Comparison of ENCODE assay signal across 8 cellular contexts in the genomic region with DNA sequence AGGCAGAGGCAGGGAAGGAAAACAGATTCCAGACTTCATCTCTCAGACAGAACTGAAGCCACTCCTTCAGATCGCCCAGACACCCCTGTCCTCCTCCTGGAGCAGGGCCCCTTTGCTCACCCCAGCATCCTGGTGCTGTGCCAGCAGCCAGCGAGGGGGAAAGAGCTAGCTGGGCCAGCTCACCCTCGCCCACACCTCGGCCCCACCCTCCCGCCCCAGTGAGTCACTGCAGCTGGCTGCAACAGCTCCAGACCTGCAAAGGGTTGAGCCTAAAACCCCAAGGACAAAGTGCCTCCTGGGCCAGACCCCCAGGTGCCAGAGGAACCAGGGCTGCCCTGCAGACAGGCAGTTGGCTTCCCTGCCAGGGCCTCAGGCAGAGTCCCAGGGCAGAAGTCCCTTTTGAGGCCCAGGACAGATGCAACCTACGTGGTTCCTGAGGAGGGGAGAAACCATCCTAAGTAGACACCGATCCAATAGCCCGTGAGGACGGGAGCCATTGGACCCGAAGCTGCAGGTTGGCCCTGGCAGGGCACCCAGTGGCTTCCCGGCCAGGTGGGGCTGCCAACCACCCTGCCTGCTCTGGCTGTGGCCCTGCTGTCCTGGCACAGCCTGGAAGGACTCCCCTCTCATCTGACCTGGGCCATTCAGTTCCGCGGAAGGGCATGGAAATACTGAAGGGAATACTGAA. TPM values are rescaled to one million over a fixed set of nuclear protein-coding genes. Genes with fewer than 3 reads are reported as not detected.
A peak's percentile ranks its signal among the peaks of the same experiment; 100 is the strongest.
DNase-seq lines count a peak whose midpoint lies in the region; ATAC-seq and TF ChIP-seq lines count a peak whose summit lies in the region.

No MANE protein-coding gene starts in this region.

- TF ChIP-seq POLR2A in tibial nerve (IDR thresholded peaks at IDR 0.05), result no peak

- H3K36me3 ChIP-seq in mammary epithelial cell (ENCODE audit: insufficient read depth, low read length) (peaks cover 10% of the 10 kb centered on the region), tibial nerve (peaks cover 7 to 24% (median 12%) of the 10 kb centered on the region in 3 donors)

- no peaks in the 10 kb centered on the region for H3K9me3 ChIP-seq in mammary epithelial cell (replicated peaks; ENCODE audit: insufficient read depth, low read length)
- no peaks in the 10 kb centered on the region for H3K9me3 ChIP-seq in tibial nerve

- dilution Hi-C loops in mammary epithelial cell (cut with HindIII; ENCODE audit: low sequenced_read_pairs), result no loop called here

- TF ChIP-seq CTCF in mammary epithelial cell (conservative IDR thresholded peaks at IDR 0.05 in 1 of 2, IDR thresholded peaks at IDR 0.05 in 1 of 2; ENCODE audit: extremely low read depth in 1 of 2, insufficient read depth in 1 of 2, low read depth in 1 of 2, low read length in 2 of 2) (no peak), tibial nerve (IDR thresholded peaks at IDR 0.05) (no peak)

- H2AFZ ChIP-seq in mammary epithelial cell (ENCODE audit: low read depth, low read length), result no peak overlapping the region

- H3K4me3 Mint-ChIP-seq in T-cell, result peak overlapping the region; percentile 47 to 63 (median 51)

- peak; percentile 76 for DNase-seq in activated naive CD4-positive, alpha-beta T cell treated with Interleukin-2 at 50 U/mL for 16 hours
- DNase-seq in activated naive CD4-positive, alpha-beta T cell (lab: John Stamatoyannopoulos, UW), result no peak
- DNase-seq in T-cell (peak in 5 of 34 experiments; percentile 17 to 57 (median 48)), mammary epithelial cell (peak; percentile 86), lung microvascular endothelial cell (ENCODE audit: low read depth in 2 of 2) (peak; percentile 46 to 75), tibial nerve (ENCODE audit: low spot score in 2 of 2) (no peak), NCI-H1694 (lab: John Stamatoyannopoulos, UW) (no peak), NCI-H1436 treated with DMSO at 0.1 percent for 48 hours (lab: John Stamatoyannopoulos, UW) (no peak)

- H3K9ac ChIP-seq in mammary epithelial cell (ENCODE audit: insufficient read depth, low read length), result peak overlapping the region; percentile 34

- H3K27ac ChIP-seq in mammary epithelial cell (ENCODE audit: insufficient read depth, low read depth, low read length) (peak overlapping the region; percentile 58), tibial nerve (peak overlapping the region; percentile 97 to 98 (median 98))

- TF ChIP-seq EP300 in tibial nerve (IDR thresholded peaks at IDR 0.05), result peak in 1 of 2 donors; percentile 6

- peak in 3 of 4 experiments; percentile 11 to 45 (median 37) for ATAC-seq in T-cell (replicated peaks in 1 of 4)

- 2% methylated on average over 8 of the region's 13 CpGs for WGBS in mammary epithelial cell (ENCODE audit: low coverage, missing lambda C conversion rate)
- 10% methylated on average over 6 to 11 of the region's 13 CpGs for WGBS in tibial nerve, 2 donors

- peak overlapping the region; percentile 96 for H3K4me2 ChIP-seq in mammary epithelial cell (ENCODE audit: insufficient read depth, low read depth, low read length)

- no peaks in the 10 kb centered on the region for H3K27me3 Mint-ChIP-seq in T-cell

- H3K4me1 ChIP-seq in mammary epithelial cell (ENCODE audit: insufficient read depth, low read length) (peaks cover 54% of the 10 kb centered on the region), tibial nerve (peaks cover 0 to 83% (median 79%) of the 10 kb centered on the region in 4 donors)

- H3K4me3 ChIP-seq in mammary epithelial cell (replicated peaks in 1 of 3; ENCODE audit: insufficient read depth in 1 of 3, low read depth in 2 of 3, low read length in 3 of 3), result peak overlapping the region in 2 of 3 experiments; percentile 25 to 37
- H3K4me3 ChIP-seq in tibial nerve, result peak overlapping the region; percentile 13 to 81 (median 54)

- H4K20me1 ChIP-seq in mammary epithelial cell (ENCODE audit: insufficient read depth, low read length), result peaks cover 40% of the 10 kb centered on the region

- peaks cover 21% of the 10 kb centered on the region for H3K36me3 Mint-ChIP-seq in T-cell

- peaks cover 100% of the 10 kb centered on the region for H3K79me2 ChIP-seq in mammary epithelial cell (ENCODE audit: insufficient read depth, low read length)

- H3K4me1 Mint-ChIP-seq in T-cell, result peaks cover 50 to 79% (median 66%) of the 10 kb centered on the region in 3 donors

- POLR2A ChIA-PET in T-cell (lab: Charles Lee), result interaction anchor here (0.6 to 2.1 kb wide), 6 partner anchors 13 to 302 kb away, joined by 3 to 17 read pairs (median 4); partner anchors contain the start of gene EEF1G (in 1 of the 2)

- intact Hi-C loops in mammary epithelial cell (cut with micrococcal nuclease), result no loop called here

- no peaks in the 10 kb centered on the region for H3K9me3 Mint-ChIP-seq in T-cell

- H3K27me3 ChIP-seq in mammary epithelial cell (ENCODE audit: insufficient read depth, low read length), result no peaks in the 10 kb centered on the region
- H3K27me3 ChIP-seq in tibial nerve, result no peaks in the 10 kb centered on the region

- in situ Hi-C loops in mammary epithelial cell (cut with MboI; ENCODE audit: low sequenced_read_pairs in 2 of 2), result loop anchor here in 1 of 2 donors (5.0 kb wide), 1 partner anchor 97 kb away; no protein-coding TSS in a partner anchor

- H3K27ac Mint-ChIP-seq in T-cell, result peak overlapping the region; percentile 82 to 89

- BruUV-seq in mammary epithelial cell (replicated peaks; lab: Mats Ljungman, UMichigan), result no TSS peak

- CTCF ChIA-PET in T-cell (lab: Charles Lee) (interaction anchor here in 1 of 2 donors (0.6 to 2.2 kb wide), 6 partner anchors 13 to 327 kb away, joined by 3 to 12 read pairs (median 4); no protein-coding TSS in a partner anchor), mammary epithelial cell (lab: Charles Lee; ENCODE audit: low non-redundant PET) (interaction anchor here (0.6 to 0.7 kb wide), 3 partner anchors 21 to 114 kb away, joined by 3 to 4 read pairs (median 3); no protein-coding TSS in a partner anchor)

RNA-seq across cellular contexts. Expression of gene AHNAK, which starts 7.2 kb away (rescaled TPM):
- total RNA-seq in T-cell (100 to 1,000 TPM; 267 to 636 (median 395) TPM), mammary epithelial cell (100 to 1,000 TPM; 494 to 702 TPM), lung microvascular endothelial cell (214 and 215 TPM in 2 replicates), tibial nerve (1,000 to 10,000 TPM; 1,417 to 3,061 (median 2,562) TPM)
- polyA plus RNA-seq in mammary epithelial cell, result 130 TPM
- 1,418 TPM for polyA minus RNA-seq in mammary epithelial cell

RNA-seq across cellular contexts. Expression of gene EEF1G, which starts 34.3 kb away (rescaled TPM):
- 1,000 to 10,000 TPM; 1,908 to 2,187 (median 2,119) TPM for total RNA-seq in T-cell
- total RNA-seq in mammary epithelial cell, result 1,000 to 10,000 TPM; 1,183 to 1,218 TPM
- 1,634 TPM for polyA plus RNA-seq in mammary epithelial cell
- 1,987 TPM for polyA minus RNA-seq in mammary epithelial cell
- 1,150 and 1,533 TPM in 2 replicates for total RNA-seq in lung microvascular endothelial cell
- total RNA-seq in tibial nerve, result 1,000 to 10,000 TPM; 1,003 to 1,250 (median 1,110) TPM

RNA-seq across cellular contexts. Expression of gene TUT1, which starts 51.9 kb away (rescaled TPM):
- total RNA-seq in T-cell, result 10 to 100 TPM; 35.2 to 56.0 (median 42.9) TPM
- total RNA-seq in mammary epithelial cell, result 10 to 100 TPM in 1 of 2 donors, 1 to 10 TPM in 1; 7.8 to 18.5 TPM
- 12.2 TPM for polyA plus RNA-seq in mammary epithelial cell
- 11.7 TPM for polyA minus RNA-seq in mammary epithelial cell
- 7.6 and 14.5 TPM in 2 replicates for total RNA-seq in lung microvascular endothelial cell
- 10 to 100 TPM in 3 of 4 donors, 1 to 10 TPM in 1; 8.3 to 18.8 (median 14.2) TPM for total RNA-seq in tibial nerve

Comparison
In these comparisons a context has a peak if more than half of its experiments do, and no peak if none do; other contexts are left out.
1. DNase-seq: peak in activated naive CD4-positive, alpha-beta T cell treated with Interleukin-2 at 50 U/mL for 16 hours (single experiment), mammary epithelial cell (single experiment) and lung microvascular endothelial cell (2 of 2); none in activated naive CD4-positive, alpha-beta T cell (0 of 4), tibial nerve (0 of 2), NCI-H1694 (single experiment) and NCI-H1436 treated with DMSO at 0.1 percent for 48 hours (single experiment).